17 cellular contexts compared by ENCODE assay signal in the genomic region with DNA sequence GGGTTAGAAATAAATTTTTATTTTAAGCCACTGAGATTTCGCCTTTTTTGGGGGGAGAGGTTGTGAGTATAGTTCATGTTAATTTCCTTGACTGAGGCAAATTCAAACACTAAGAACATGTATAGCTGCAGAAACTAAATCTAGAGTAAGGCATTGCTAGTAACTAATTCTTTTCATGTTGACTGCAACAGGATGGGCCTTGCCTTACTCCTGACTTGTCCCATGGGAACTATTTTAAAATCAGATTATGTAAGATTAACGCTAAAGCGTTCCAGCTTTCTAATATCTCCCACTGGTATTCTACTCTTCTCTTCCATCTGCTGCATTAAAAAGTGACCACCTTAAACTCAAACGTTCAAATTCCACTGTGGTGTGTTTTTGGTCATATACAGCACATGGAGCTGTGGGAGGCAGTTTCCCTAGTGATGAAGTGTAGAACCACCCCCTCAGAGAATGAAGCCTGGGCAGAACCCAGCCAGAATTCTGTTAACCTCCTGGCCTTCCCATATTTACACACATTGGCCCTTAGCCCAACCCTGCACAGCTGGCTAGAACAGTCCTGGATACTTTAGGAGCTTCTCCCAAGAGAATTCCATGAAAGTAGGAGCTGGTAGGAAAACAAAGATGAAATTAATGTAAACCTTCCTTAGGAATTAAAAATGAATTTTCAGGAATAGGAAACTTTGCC.
"Had no signal": no experiment of that assay in that cellular context is flagged by ENCODE, and none has a peak within 500 bp of the region (broad histone marks: within the 10 kb centered on the region; RNA-seq: fewer than 3 reads in every experiment).

No MANE protein-coding gene starts in this region.

- H3K27ac ChIP-seq: epithelial cell of prostate, upper lobe of right lung had no signal

- DNase-seq: activated CD4-positive, alpha-beta T cell treated with anti-CD3 and anti-CD28 coated beads, Interleukin-2, amount 50 U/mL, for 1 hour; activated CD4-positive, CD25-positive, alpha-beta regulatory T cell; activated effector memory CD4-positive, alpha-beta T cell treated with anti-CD3 and anti-CD28 coated beads, Interleukin-2, amount 50 U/mL, for 16 hours; amygdala; effector memory CD4-positive, alpha-beta T cell; foreskin fibroblast; left colon; mucosa of descending colon; occipital lobe; stimulated activated CD4-positive, alpha-beta T cell treated with anti-CD3 and anti-CD28 coated beads, Interleukin-15, amount 100 ng/mL, for 24 hours; stimulated activated CD4-positive, alpha-beta T cell treated with anti-CD3 and anti-CD28 coated beads, Interleukin-4, amount 100 ng/mL, for 24 hours; T-helper 2 cell; upper lobe of right lung had no signal

- ATAC-seq: activated naive CD4-positive, alpha-beta T cell treated with anti-CD3 and anti-CD28 coated beads, Interleukin-2, amount 50 U/mL, for 72 hours; left colon; mucosa of descending colon; natural killer cell treated with Interleukin-12 subunit alpha and Interleukin-12 subunit beta and Interleukin-15 and Interleukin-18, amount 100 ng/mL, for 72 hours; upper lobe of right lung had no signal

- FAIRE-seq: TTC549 had no signal

- H3K27me3 ChIP-seq: upper lobe of right lung had no signal

- H3K36me3 ChIP-seq: upper lobe of right lung had no signal

- H3K4me1 ChIP-seq: upper lobe of right lung had no signal

- H3K4me3 ChIP-seq: mucosa of descending colon, upper lobe of right lung had no signal

- H3K9me3 ChIP-seq: mucosa of descending colon, upper lobe of right lung had no signal
